ENCODE assay signal across 27 cellular contexts in the genomic region with DNA sequence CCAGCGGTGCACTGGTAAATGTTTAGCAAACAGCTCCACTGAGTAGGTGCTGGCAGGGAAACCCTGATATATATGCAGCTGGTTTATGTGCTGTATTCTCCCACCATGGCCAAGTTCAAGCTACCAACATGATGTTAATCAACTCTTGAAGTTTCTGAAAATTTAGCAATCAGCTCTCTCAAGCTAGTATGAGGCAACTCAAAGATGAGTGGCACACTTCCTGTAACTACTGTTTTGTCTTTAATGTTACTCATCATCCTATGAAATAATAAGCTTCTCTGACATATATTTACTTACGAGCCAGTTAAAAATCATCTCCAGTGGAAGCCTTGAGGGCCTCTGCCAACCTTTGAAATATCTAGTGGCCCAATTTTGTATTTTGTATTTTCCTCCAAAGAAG. TPM values are rescaled to one million over a fixed set of nuclear protein-coding genes. Genes with fewer than 3 reads are reported as not detected.
"Had no signal": no experiment of that assay in that cellular context is flagged by ENCODE, and none has a peak within 500 bp of the region (broad histone marks: within the 10 kb centered on the region; RNA-seq: fewer than 3 reads in every experiment).

No MANE protein-coding gene starts in this region.

- ATAC-seq: left cardiac atrium; left ventricle myocardium superior; sciatic nerve; stimulated activated effector memory CD8-positive, alpha-beta T cell treated with anti-CD3 and anti-CD28 coated beads, Interleukin-12 subunit alpha, Interleukin-12 subunit beta, amount 100 ng/mL, for 72 hours; stimulated activated naive CD8-positive, alpha-beta T cell treated with anti-CD3 and anti-CD28 coated beads, Interleukin-15, amount 100 ng/mL, for 72 hours had no signal

- H3K4me1 Mint-ChIP-seq: activated naive CD8-positive, alpha-beta T cell treated with anti-CD3 and anti-CD28 coated beads for 36 hours; central memory CD8-positive, alpha-beta T cell; stimulated activated effector memory CD8-positive, alpha-beta T cell treated with anti-CD3 and anti-CD28 coated beads, Interleukin-12 subunit alpha, Interleukin-12 subunit beta, amount 100 ng/mL, for 72 hours; stimulated activated naive CD8-positive, alpha-beta T cell treated with anti-CD3 and anti-CD28 coated beads, Interleukin-15, amount 100 ng/mL, for 72 hours had no signal

- H3K9me3 Mint-ChIP-seq: activated naive CD4-positive, alpha-beta T cell treated with anti-CD3 and anti-CD28 coated beads for 36 hours; activated naive CD8-positive, alpha-beta T cell treated with anti-CD3 and anti-CD28 coated beads for 36 hours; activated T-helper 1 cell treated with anti-CD3 and anti-CD28 coated beads, Interleukin-12 subunit alpha, Interleukin-12 subunit beta, Interleukin-2, Interleukin-4 antibody, amounts not matched to agents 30 ng/mL and 10 ng/mL and 1 ng/mL, durations not matched to agents 14 hours and 24 hours and 36 hours; central memory CD8-positive, alpha-beta T cell; dendritic cell treated with granulocyte-macrophage colony-stimulating factor and Interleukin-4, amounts not matched to agents 40 ng/mL and 50 ng/mL, for 4 days; nephron progenitor cell; stimulated activated effector memory CD8-positive, alpha-beta T cell treated with anti-CD3 and anti-CD28 coated beads, Interleukin-12 subunit alpha, Interleukin-12 subunit beta, amount 100 ng/mL, for 72 hours; T-helper 2 cell treated with Interferon-gamma antibody and Interleukin-4, amounts not matched to agents 5 μg/mL and 100 μg/mL, for 36 hours had no signal

- H3K36me3 Mint-ChIP-seq: activated naive CD8-positive, alpha-beta T cell treated with anti-CD3 and anti-CD28 coated beads for 36 hours; stimulated activated effector memory CD8-positive, alpha-beta T cell treated with anti-CD3 and anti-CD28 coated beads, Interleukin-12 subunit alpha, Interleukin-12 subunit beta, amount 100 ng/mL, for 72 hours had no signal

- H3K27ac Mint-ChIP-seq: activated naive CD4-positive, alpha-beta T cell treated with anti-CD3 and anti-CD28 coated beads for 36 hours; activated naive CD8-positive, alpha-beta T cell treated with anti-CD3 and anti-CD28 coated beads for 36 hours; activated T-helper 1 cell treated with anti-CD3 and anti-CD28 coated beads, Interleukin-12 subunit alpha, Interleukin-12 subunit beta, Interleukin-2, Interleukin-4 antibody, amounts not matched to agents 30 ng/mL and 10 ng/mL and 1 ng/mL, durations not matched to agents 14 hours and 24 hours and 36 hours; dendritic cell treated with granulocyte-macrophage colony-stimulating factor and Interleukin-4, amounts not matched to agents 40 ng/mL and 50 ng/mL, for 4 days; nephron progenitor cell; stimulated activated effector memory CD8-positive, alpha-beta T cell treated with anti-CD3 and anti-CD28 coated beads, Interleukin-12 subunit alpha, Interleukin-12 subunit beta, amount 100 ng/mL, for 72 hours; stimulated activated naive CD8-positive, alpha-beta T cell treated with anti-CD3 and anti-CD28 coated beads, Interleukin-15, amount 100 ng/mL, for 72 hours; T-helper 2 cell treated with Interferon-gamma antibody and Interleukin-4, amounts not matched to agents 5 μg/mL and 100 μg/mL, for 36 hours had no signal

- H3K4me3 Mint-ChIP-seq: activated naive CD4-positive, alpha-beta T cell treated with anti-CD3 and anti-CD28 coated beads for 36 hours; activated naive CD8-positive, alpha-beta T cell treated with anti-CD3 and anti-CD28 coated beads for 36 hours; activated T-helper 1 cell treated with anti-CD3 and anti-CD28 coated beads, Interleukin-12 subunit alpha, Interleukin-12 subunit beta, Interleukin-2, Interleukin-4 antibody, amounts not matched to agents 30 ng/mL and 10 ng/mL and 1 ng/mL, durations not matched to agents 14 hours and 24 hours and 36 hours; central memory CD8-positive, alpha-beta T cell; dendritic cell treated with granulocyte-macrophage colony-stimulating factor and Interleukin-4, amounts not matched to agents 40 ng/mL and 50 ng/mL, for 4 days; nephron progenitor cell; stimulated activated effector memory CD8-positive, alpha-beta T cell treated with anti-CD3 and anti-CD28 coated beads, Interleukin-12 subunit alpha, Interleukin-12 subunit beta, amount 100 ng/mL, for 72 hours; stimulated activated naive CD8-positive, alpha-beta T cell treated with anti-CD3 and anti-CD28 coated beads, Interleukin-15, amount 100 ng/mL, for 72 hours; T-helper 2 cell treated with Interferon-gamma antibody and Interleukin-4, amounts not matched to agents 5 μg/mL and 100 μg/mL, for 36 hours had no signal

- DNase-seq: activated CD4-positive, alpha-beta T cell treated with anti-CD3 and anti-CD28 coated beads for 4 hours; activated CD4-positive, alpha-beta T cell treated with anti-CD3 and anti-CD28 coated beads, Interleukin-2, amount 50 U/mL, for 4 hours; activated CD4-positive, CD25-positive, alpha-beta regulatory T cell; activated CD8-positive, alpha-beta memory T cell treated with anti-CD3 and anti-CD28 coated beads for 24 hours; activated effector memory CD4-positive, alpha-beta T cell treated with anti-CD3 and anti-CD28 coated beads, Interleukin-2, amount 50 U/mL, for 16 hours; activated naive CD4-positive, alpha-beta T cell treated with anti-CD3 and anti-CD28 coated beads for 36 hours; activated naive CD8-positive, alpha-beta T cell treated with anti-CD3 and anti-CD28 coated beads for 36 hours; adrenal gland; brain microvascular endothelial cell; esophagus squamous epithelium; foreskin melanocyte; left cardiac atrium; left ventricle myocardium superior; nephron progenitor cell; retina; small intestine; stimulated activated CD4-positive, alpha-beta T cell treated with anti-CD3 and anti-CD28 coated beads, Interleukin-4, amount 100 ng/mL, for 24 hours; stimulated activated naive CD8-positive, alpha-beta T cell treated with anti-CD3 and anti-CD28 coated beads, Interleukin-15, amount 100 ng/mL, for 72 hours; substantia nigra; upper lobe of left lung had no signal

RNA-seq across cellular contexts. Expression of a gene that starts 15.7 kb away (rescaled TPM):
- total RNA-seq: activated naive CD4-positive, alpha-beta T cell treated with anti-CD3 and anti-CD28 coated beads for 36 hours; activated T-helper 1 cell treated with anti-CD3 and anti-CD28 coated beads, Interleukin-12 subunit alpha, Interleukin-12 subunit beta, Interleukin-2, Interleukin-4 antibody, amounts not matched to agents 30 ng/mL and 10 ng/mL and 1 ng/mL, durations not matched to agents 14 hours and 24 hours and 36 hours; glomerular endothelial cell; sciatic nerve had no signal
